9 cellular contexts compared by ENCODE assay signal in genomic region chr12:96258451-96258933, GRCh38.
DNase-seq lines count a peak whose midpoint lies in the region; ATAC-seq and TF ChIP-seq lines count a peak whose summit lies in the region.
"Had no signal": no experiment of that assay in that cellular context is flagged by ENCODE, and none has a peak within 500 bp of the region (broad histone marks: within the 10 kb centered on the region; RNA-seq: fewer than 3 reads in every experiment).

No MANE protein-coding gene starts in this region.

- no peak for TF ChIP-seq POLR2A in GM18505 (IDR thresholded peaks at IDR 0.05; ENCODE audit: borderline replicate concordance, extremely low read depth, insufficient read depth, insufficient read length)

- H3K27me3 ChIP-seq in MG63 (no peaks in the 10 kb centered on the region), left lung (no peaks in the 10 kb centered on the region)

- ATAC-seq in left lung (no peak), GM18505 (IDR thresholded peaks at IDR 0.05; ENCODE audit: unreplicated experiment) (no peak), GM21529 (IDR thresholded peaks at IDR 0.05; ENCODE audit: unreplicated experiment) (no peak)

- H3K27ac ChIP-seq in left lung, result peak overlapping the region in 1 of 2 donors; percentile 19

- DNase-seq in Ammon's horn (ENCODE audit: low spot score) (peak; percentile 35), MG63 (peak; percentile 62), cerebellar cortex (ENCODE audit: low spot score) (peak; percentile 57), myocyte (ENCODE audit: low read depth) (peak; percentile 71), left lung (no peak), SW 1271 (lab: John Stamatoyannopoulos, UW) (no peak)
- DNase-seq: activated B cell treated with CpG ODN at 0.5 μM for 24 hours had no signal

- intact Hi-C loops in left lung (cut with DNase I), result no loop called here

- H3K4me1 ChIP-seq in left lung, result peaks cover 14 to 43% of the 10 kb centered on the region in 2 donors

- H3K4me3 ChIP-seq in MG63, result no peak overlapping the region
- H3K4me3 ChIP-seq in left lung, result no peak overlapping the region

- TF ChIP-seq CTCF in left lung (IDR thresholded peaks at IDR 0.05), result no peak

- H3K36me3 ChIP-seq in MG63 (peaks cover 31% of the 10 kb centered on the region), left lung (peaks cover 0 to 61% of the 10 kb centered on the region in 2 donors)

- no peaks in the 10 kb centered on the region for H3K9me3 ChIP-seq in MG63
- H3K9me3 ChIP-seq in left lung, result no peaks in the 10 kb centered on the region

Comparison
In these comparisons a context has a peak if more than half of its experiments do, and no peak if none do; other contexts are left out.
1. DNase-seq: peak in Ammon's horn (single experiment), MG63 (single experiment), cerebellar cortex (single experiment) and myocyte (single experiment); none in left lung (0 of 2) and SW 1271 (0 of 2).